In genomic region chr9:129595323-129595741, GRCh38 we compare ENCODE assay signal across 2 cellular contexts.
TF ChIP-seq lines count a peak whose summit lies in the region.

No MANE protein-coding gene starts in this region.

TF ChIP-seq in HCT116, 20 proteins besides CTCF, POLR2A, EP300 and RAD21 (continued from another document):
- TF ChIP-seq ATF3 (IDR thresholded peaks at IDR 0.05) (no peak), SP1 (IDR thresholded peaks at IDR 0.05; ENCODE audit: low read depth) (no peak), ELF1 (IDR thresholded peaks at IDR 0.05; ENCODE audit: borderline replicate concordance, low read depth) (no peak), POLR2AphosphoS5 (IDR thresholded peaks at IDR 0.05; ENCODE audit: low read depth, low read length) (no peak), EGR1 (IDR thresholded peaks at IDR 0.05; ENCODE audit: low read depth) (no peak), ZBTB33 (IDR thresholded peaks at IDR 0.05; ENCODE audit: extremely low read depth, insufficient replicate concordance, low read length) (no peak), CBX3 (IDR thresholded peaks at IDR 0.05; ENCODE audit: low read depth) (no peak), FOSL1 (IDR thresholded peaks at IDR 0.05; ENCODE audit: low read depth) (no peak), TCF7L2 (IDR thresholded peaks at IDR 0.05; ENCODE audit: borderline replicate concordance, extremely low read depth, insufficient read depth, insufficient read length) (no peak), SRF (IDR thresholded peaks at IDR 0.05; ENCODE audit: low read depth) (no peak), YY1 (IDR thresholded peaks at IDR 0.05; ENCODE audit: extremely low read depth, insufficient replicate concordance, low read depth, low read length) (no peak), EZH2phosphoT487 (IDR thresholded peaks at IDR 0.05; ENCODE audit: borderline replicate concordance) (no peak), REST (IDR thresholded peaks at IDR 0.05; ENCODE audit: low read depth) (no peak)

TF ChIP-seq in SK-N-SH treated with all-trans-retinoic acid at 6 μM for 48 hours, 23 proteins besides CTCF, POLR2A, EP300 and RAD21 (continued from another document):
- TF ChIP-seq PATZ1 (CRISPR knock-in tag; IDR thresholded peaks at IDR 0.05; ENCODE audit: borderline replicate concordance): no peak
- no peak for TF ChIP-seq ZC3H10 (CRISPR knock-in tag; IDR thresholded peaks at IDR 0.05)
- TF ChIP-seq CREB5 (CRISPR knock-in tag; IDR thresholded peaks at IDR 0.05; ENCODE audit: low read depth): no peak
- no peak for TF ChIP-seq ZFP3 (CRISPR knock-in tag; IDR thresholded peaks at IDR 0.05)
- no peak for TF ChIP-seq TSHZ2 (CRISPR knock-in tag; IDR thresholded peaks at IDR 0.05)
- no peak for TF ChIP-seq TCF4 (CRISPR knock-in tag; IDR thresholded peaks at IDR 0.05; ENCODE audit: borderline replicate concordance)
- no peak for TF ChIP-seq SNAI2 (CRISPR knock-in tag; IDR thresholded peaks at IDR 0.05)
- no peak for TF ChIP-seq ISL1 (CRISPR knock-in tag; IDR thresholded peaks at IDR 0.05)
- no peak for TF ChIP-seq ZNF565 (CRISPR knock-in tag; conservative IDR thresholded peaks at IDR 0.05; ENCODE audit: low read depth)
- no peak for TF ChIP-seq TOX (CRISPR knock-in tag; IDR thresholded peaks at IDR 0.05; ENCODE audit: borderline replicate concordance)
- TF ChIP-seq OSR1 (CRISPR knock-in tag; IDR thresholded peaks at IDR 0.05): no peak
- TF ChIP-seq CSDC2 (CRISPR knock-in tag; IDR thresholded peaks at IDR 0.05): no peak
- no peak for TF ChIP-seq ARNTL (CRISPR knock-in tag; IDR thresholded peaks at IDR 0.05; ENCODE audit: borderline replicate concordance, low read depth)
- no peak for TF ChIP-seq BACH2 (CRISPR knock-in tag; IDR thresholded peaks at IDR 0.05; ENCODE audit: borderline replicate concordance)
- TF ChIP-seq GLIS3 (CRISPR knock-in tag; IDR thresholded peaks at IDR 0.05): no peak
- TF ChIP-seq ESRRG (CRISPR knock-in tag; IDR thresholded peaks at IDR 0.05): no peak
- TF ChIP-seq ZNF70 (CRISPR knock-in tag; IDR thresholded peaks at IDR 0.05): no peak
- TF ChIP-seq ZFP30 (CRISPR knock-in tag; IDR thresholded peaks at IDR 0.05): no peak
